10 cellular contexts compared by ENCODE assay signal in the genomic region with DNA sequence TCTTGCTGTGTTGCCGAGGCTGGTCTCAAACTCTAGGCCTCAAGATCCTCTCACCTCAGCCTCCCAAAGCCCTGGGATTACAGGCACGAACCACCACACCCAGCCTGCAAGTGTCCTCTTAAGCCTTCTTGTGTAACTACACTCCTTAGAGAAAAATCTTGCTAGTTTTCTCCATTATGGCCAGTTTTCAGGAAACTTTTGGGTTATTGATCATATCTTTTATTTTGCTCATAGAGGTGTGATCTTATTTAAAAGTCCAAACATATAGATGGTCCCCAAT. TPM values are rescaled to one million over a fixed set of nuclear protein-coding genes. Genes with fewer than 3 reads are reported as not detected.
DNase-seq lines count a peak whose midpoint lies in the region; ATAC-seq, FAIRE-seq and TF ChIP-seq lines count a peak whose summit lies in the region.
"Had no signal": no experiment of that assay in that cellular context is flagged by ENCODE, and none has a peak within 500 bp of the region (broad histone marks: within the 10 kb centered on the region; RNA-seq: fewer than 3 reads in every experiment).

No MANE protein-coding gene starts in this region.

- no peaks in the 10 kb centered on the region for H3K36me3 Mint-ChIP-seq in CD8-positive, alpha-beta memory T cell

- peak in 1 of 2 experiments; percentile 21; a peak in 3 of 6 replicates for ATAC-seq in A549
- no peak for ATAC-seq in lower lobe of right lung
- no peak for ATAC-seq in GM21723 (IDR thresholded peaks at IDR 0.05; ENCODE audit: unreplicated experiment)

- H3K4me1 Mint-ChIP-seq in CD8-positive, alpha-beta memory T cell = peaks cover 6 to 20% (median 16%) of the 10 kb centered on the region in 3 donors

- no peak for TF ChIP-seq CTCF in A549 (IDR thresholded peaks at IDR 0.05)
- no peak for TF ChIP-seq CTCF in ascending aorta (IDR thresholded peaks at IDR 0.05)
- TF ChIP-seq CTCF in lower lobe of right lung (IDR thresholded peaks at IDR 0.05) = no peak
- no peak for TF ChIP-seq CTCF in lower leg skin (IDR thresholded peaks at IDR 0.05)

- 4% methylated on average over 2 of the region's 2 CpGs for WGBS in A549 (ENCODE audit: missing lambda C conversion rate)
- 79 to 90% methylated on average over 2 of the region's 2 CpGs for WGBS in lower leg skin, 2 donors

- H3K4me3 Mint-ChIP-seq in CD8-positive, alpha-beta memory T cell = peak overlapping the region in 5 of 7 donors; percentile 28 to 81 (median 50)

- peak overlapping the region; percentile 97 for H3K4me2 ChIP-seq in A549

- TF ChIP-seq EP300 in A549 (IDR thresholded peaks at IDR 0.05) = no peak

- CTCF ChIA-PET in A549 (lab: Yijun Ruan, JAX) = interaction anchor here (0.5 kb wide), 1 partner anchor 45 kb away, joined by 3 read pairs; no protein-coding TSS in a partner anchor
- CTCF ChIA-PET in CD8-positive, alpha-beta memory T cell (lab: Charles Lee) = no interaction called here

- FAIRE-seq in A549 (lab: Jason Lieb, UNC) = no peak

- H3K4me1 ChIP-seq in A549 (peaks cover 62% of the 10 kb centered on the region), ascending aorta (peaks cover 8 to 27% of the 10 kb centered on the region in 2 donors), lower lobe of right lung (peaks cover 53% of the 10 kb centered on the region)
- no peaks in the 10 kb centered on the region for H3K4me1 ChIP-seq in CD8-positive, alpha-beta memory T cell (ENCODE audit: insufficient read depth, low read length)

- H3K4me3 ChIP-seq in A549 = peak overlapping the region; percentile 89
- no peak overlapping the region for H3K4me3 ChIP-seq in CD8-positive, alpha-beta memory T cell (ENCODE audit: low read length)
- peak overlapping the region; percentile 87 to 93 for H3K4me3 ChIP-seq in ascending aorta
- H3K4me3 ChIP-seq in lower lobe of right lung = peak overlapping the region; percentile 70
- H3K4me3 ChIP-seq in lower leg skin (ENCODE audit: low read depth, poor library complexity, severe bottlenecking) = no peak overlapping the region

- H3K27ac ChIP-seq in A549 (peak overlapping the region; percentile 95 to 100), ascending aorta (no peak overlapping the region), lower lobe of right lung (no peak overlapping the region)
- no peak overlapping the region for H3K27ac ChIP-seq in CD8-positive, alpha-beta memory T cell (ENCODE audit: low read depth, low read length)

- POLR2A ChIA-PET in A549 (lab: Yijun Ruan, JAX) = interaction anchor here (1.5 kb wide), 1 partner anchor 85 kb away, joined by 4 read pairs; a partner anchor contains a TSS
- POLR2A ChIA-PET in CD8-positive, alpha-beta memory T cell (lab: Charles Lee) = no interaction called here

- peaks cover 20 to 56% of the 10 kb centered on the region in 2 donors for H3K27me3 Mint-ChIP-seq in CD8-positive, alpha-beta memory T cell

- no peaks in the 10 kb centered on the region for H3K9me3 ChIP-seq in A549
- no peaks in the 10 kb centered on the region for H3K9me3 ChIP-seq in CD8-positive, alpha-beta memory T cell (ENCODE audit: low read length)
- no peaks in the 10 kb centered on the region for H3K9me3 ChIP-seq in ascending aorta
- H3K9me3 ChIP-seq in lower lobe of right lung = no peaks in the 10 kb centered on the region

- DNase-seq in A549 (ENCODE audit: low read depth in 1 of 2, low spot score in 1 of 2) = peak in 1 of 2 experiments; percentile 63
- no peak for DNase-seq in CD8-positive, alpha-beta memory T cell
- no peak for DNase-seq in ascending aorta (ENCODE audit: low spot score in 2 of 2)
- no peak for DNase-seq in lower lobe of right lung
- DNase-seq in lower leg skin (ENCODE audit: low spot score in 2 of 2) = no peak
- no peak for DNase-seq in NCI-H524 treated with DMSO at 0.1 percent for 48 hours (lab: John Stamatoyannopoulos, UW)
- no peak for DNase-seq in Ammon's horn (ENCODE audit: low spot score)
- DNase-seq: H7, NCI-H187 had no signal

- no peak for TF ChIP-seq RAD21 in A549 (conservative IDR thresholded peaks at IDR 0.05 in 1 of 2, IDR thresholded peaks at IDR 0.05 in 1 of 2)

- H3K27ac Mint-ChIP-seq in CD8-positive, alpha-beta memory T cell = no peak overlapping the region

- no peak for TF ChIP-seq POLR2A in A549 (IDR thresholded peaks at IDR 0.05; ENCODE audit: low read length)
- TF ChIP-seq POLR2A in lower leg skin (IDR thresholded peaks at IDR 0.05) = no peak

- intact Hi-C loops in ascending aorta (cut with DNase I) (no loop called here), lower lobe of right lung (cut with DNase I) (no loop called here), lower leg skin (cut with DNase I; ENCODE audit: low total_unique reads) (no loop called here)

- H3K9me3 Mint-ChIP-seq in CD8-positive, alpha-beta memory T cell = no peaks in the 10 kb centered on the region

- no peaks in the 10 kb centered on the region for H3K27me3 ChIP-seq in CD8-positive, alpha-beta memory T cell (ENCODE audit: insufficient read depth, low read length, poor library complexity, severe bottlenecking)
- no peaks in the 10 kb centered on the region for H3K27me3 ChIP-seq in ascending aorta
- no peaks in the 10 kb centered on the region for H3K27me3 ChIP-seq in lower lobe of right lung (ENCODE audit: low read depth)

- H3K36me3 ChIP-seq in CD8-positive, alpha-beta memory T cell (ENCODE audit: insufficient read depth, low read length) = no peaks in the 10 kb centered on the region
- H3K36me3 ChIP-seq in ascending aorta (no peaks in the 10 kb centered on the region), lower lobe of right lung (no peaks in the 10 kb centered on the region)

TF ChIP-seq in A549, 52 proteins besides CTCF, POLR2A, EP300 and RAD21:
- TF ChIP-seq CBX2 (IDR thresholded peaks at IDR 0.05; ENCODE audit: borderline replicate concordance, low read depth) = no peak
- no peak for TF ChIP-seq CHD4 (IDR thresholded peaks at IDR 0.05; ENCODE audit: borderline replicate concordance)
- no peak for TF ChIP-seq ZFP36 (IDR thresholded peaks at IDR 0.05; ENCODE audit: borderline replicate concordance, partially characterized antibody)
- TF ChIP-seq, protein P1, sequence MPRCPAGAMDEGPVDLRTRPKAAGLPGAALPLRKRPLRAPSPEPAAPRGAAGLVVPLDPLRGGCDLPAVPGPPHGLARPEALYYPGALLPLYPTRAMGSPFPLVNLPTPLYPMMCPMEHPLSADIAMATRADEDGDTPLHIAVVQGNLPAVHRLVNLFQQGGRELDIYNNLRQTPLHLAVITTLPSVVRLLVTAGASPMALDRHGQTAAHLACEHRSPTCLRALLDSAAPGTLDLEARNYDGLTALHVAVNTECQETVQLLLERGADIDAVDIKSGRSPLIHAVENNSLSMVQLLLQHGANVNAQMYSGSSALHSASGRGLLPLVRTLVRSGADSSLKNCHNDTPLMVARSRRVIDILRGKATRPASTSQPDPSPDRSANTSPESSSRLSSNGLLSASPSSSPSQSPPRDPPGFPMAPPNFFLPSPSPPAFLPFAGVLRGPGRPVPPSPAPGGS (IDR thresholded peaks at IDR 0.05) = no peak

RNA-seq across cellular contexts. Expression of a gene that starts 2.4 kb away (rescaled TPM):
- polyA plus RNA-seq in A549 (2011; rRNA removed) (72.1 and 88.2 TPM in 2 replicates), A549 (2017; fragmentation: RNase III; extraction: RNeasy Plus Mini Kit Qiagen cat#74134 plus additional on column Dnase treatment) (29.8 to 36.5 TPM (median 31.2 TPM) in 3 replicates)
- polyA plus RNA-seq in A549 (2012; cell fraction: cytosol; rRNA removed) = 26.2 and 34.1 TPM in 2 replicates
- polyA plus RNA-seq in A549 (2012; cell fraction: nucleus; rRNA removed) = 25.7 and 26.8 TPM in 2 replicates
- polyA minus RNA-seq in A549 (2011; rRNA and poly(A)+ RNA removed) = 137 and 146 TPM in 2 replicates
- 1 to 10 TPM; 1.0 to 1.2 TPM for total RNA-seq in CD8-positive, alpha-beta memory T cell
- 0.25 TPM for polyA plus RNA-seq in CD8-positive, alpha-beta memory T cell
- total RNA-seq in ascending aorta (5.5 TPM), lower lobe of right lung (24.8 TPM), lower leg skin (10 to 100 TPM; 13.3 to 19.7 (median 18.7) TPM)

Comparison
In these comparisons a context has a peak if more than half of its experiments do, and no peak if none do; other contexts are left out.
1. H3K27ac ChIP-seq: peak in A549 (2 of 2); none in CD8-positive, alpha-beta memory T cell (single experiment), ascending aorta (0 of 2) and lower lobe of right lung (single experiment).
2. H3K4me3 ChIP-seq: peak in A549 (single experiment), ascending aorta (2 of 2) and lower lobe of right lung (single experiment); none in CD8-positive, alpha-beta memory T cell (single experiment) and lower leg skin (single experiment).